1 cellular context compared by ENCODE assay signal in the genomic region with DNA sequence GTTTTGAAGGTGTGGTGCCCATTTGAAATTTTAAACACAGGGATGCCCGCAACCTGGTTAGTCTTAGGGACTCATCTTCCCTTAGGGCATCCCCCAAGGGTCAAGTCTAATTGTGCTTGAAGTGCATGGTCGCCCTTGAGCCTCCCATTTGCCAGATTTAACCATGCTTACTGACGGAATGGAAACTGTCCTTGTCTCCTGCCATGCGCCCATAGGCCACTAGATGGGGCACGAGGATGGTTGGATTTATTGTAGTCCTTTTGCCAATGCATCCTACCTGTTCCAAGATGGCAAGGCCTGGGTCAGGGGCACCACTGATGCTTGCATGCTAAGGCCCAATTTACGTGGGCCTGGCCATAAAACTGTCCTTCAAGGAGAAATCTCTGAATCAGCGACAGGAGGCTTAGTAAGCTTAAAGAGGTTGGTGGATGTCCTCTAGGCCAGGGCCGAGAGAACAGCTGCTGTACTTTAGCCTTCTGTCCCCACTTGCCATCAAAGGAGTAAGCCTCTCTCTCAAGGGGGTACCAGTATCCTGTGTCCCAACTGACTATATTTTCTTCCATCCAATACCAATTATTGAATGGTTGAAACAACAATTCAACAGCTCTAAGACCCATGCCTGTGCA.
TF ChIP-seq lines count a peak whose summit lies in the region.

No MANE protein-coding gene starts in this region.

TF ChIP-seq in GM23338, 12 proteins besides CTCF, POLR2A, EP300 and RAD21 (continued from another document):
- TF ChIP-seq ZNF462 (CRISPR knock-in tag; IDR thresholded peaks at IDR 0.05) (no peak), ZNF331 (CRISPR knock-in tag; IDR thresholded peaks at IDR 0.05; ENCODE audit: low read depth) (no peak), CREB1 (CRISPR knock-in tag; IDR thresholded peaks at IDR 0.05; ENCODE audit: low read depth) (no peak), POLR2AphosphoS5 (IDR thresholded peaks at IDR 0.05; ENCODE audit: low read depth) (no peak)
TF ChIP-seq in GM23338: peak in this region for 0.
